8 cellular contexts compared by ENCODE assay signal in the genomic region with DNA sequence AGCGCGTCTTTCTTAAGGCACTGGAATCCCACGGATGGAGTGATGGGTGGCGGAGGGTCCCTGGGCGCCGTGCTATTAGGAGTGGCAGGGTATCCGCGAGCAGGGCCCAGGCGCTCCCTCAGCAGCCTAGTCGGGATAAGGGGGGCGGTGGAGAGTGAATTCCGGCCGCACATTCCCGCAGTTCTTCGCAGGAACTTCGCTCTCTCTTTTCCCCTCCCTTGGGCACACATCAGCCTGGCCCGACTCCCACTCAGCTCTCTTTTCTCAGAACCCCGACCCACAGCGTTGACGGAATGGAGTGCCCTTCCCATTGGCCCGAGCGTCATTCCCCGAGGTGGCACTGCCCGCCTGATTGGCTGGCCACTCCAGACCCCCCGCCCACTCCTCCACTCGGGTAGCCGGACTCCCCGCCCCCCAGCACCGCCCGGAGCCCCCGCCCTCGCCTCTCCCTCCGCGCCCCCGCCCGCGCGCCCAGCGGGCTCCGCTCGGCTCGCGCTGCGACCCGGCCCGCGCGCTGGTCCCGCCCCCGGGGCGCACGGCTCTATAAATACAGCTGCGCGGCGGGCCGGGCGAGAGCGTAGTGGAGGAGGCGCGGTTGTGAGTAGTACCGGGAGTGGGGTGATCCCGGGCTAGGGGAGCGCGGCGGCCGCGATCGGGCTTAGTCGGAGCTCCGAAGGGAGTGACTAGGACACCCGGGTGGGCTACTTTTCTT. TPM values are rescaled to one million over a fixed set of nuclear protein-coding genes. Genes with fewer than 3 reads are reported as not detected.
DNase-seq lines count a peak whose midpoint lies in the region; ATAC-seq and TF ChIP-seq lines count a peak whose summit lies in the region.

A gene with protein sequence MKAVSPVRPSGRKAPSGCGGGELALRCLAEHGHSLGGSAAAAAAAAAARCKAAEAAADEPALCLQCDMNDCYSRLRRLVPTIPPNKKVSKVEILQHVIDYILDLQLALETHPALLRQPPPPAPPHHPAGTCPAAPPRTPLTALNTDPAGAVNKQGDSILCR (plus strand): TSS at position 572 of the 712 bp plus-strand sequence. CDS start 385 bp downstream, outside the sequence.

- no peaks in the 10 kb centered on the region for H3K36me3 ChIP-seq in stomach

- TF ChIP-seq CTCF in stomach (IDR thresholded peaks at IDR 0.05), result no peak

- ATAC-seq in HG03469 (IDR thresholded peaks at IDR 0.05; ENCODE audit: unreplicated experiment) (no peak), HG02884 (IDR thresholded peaks at IDR 0.05; ENCODE audit: unreplicated experiment) (no peak), HG03378 (IDR thresholded peaks at IDR 0.05; ENCODE audit: unreplicated experiment) (no peak)

- DNase-seq in ELR (ENCODE audit: low read depth) (peak; percentile 76), NCI-H510A (lab: John Stamatoyannopoulos, UW) (peak; percentile 89), dermis blood vessel endothelial cell (peak; percentile 38), stomach (peak; percentile 89)

- TF ChIP-seq EP300 in stomach (IDR thresholded peaks at IDR 0.05), result no peak

- H3K4me3 ChIP-seq in stomach, result peak within 1 kb of the TSS; percentile 60 to 80 (median 71)

- H3K27me3 ChIP-seq in layer of hippocampus (ENCODE audit: control insufficient read depth, insufficient read depth, low read length), result no peaks in the 10 kb centered on the region
- peaks cover 0 to 59% (median 15%) of the 10 kb centered on the region in 3 donors for H3K27me3 ChIP-seq in stomach

- WGBS in stomach, 5 donors, result 1 to 7% (median 4%) methylated on average over 35 to 71 of the region's 71 CpGs

- peak in 2 of 4 donors; percentile 78 to 90 for TF ChIP-seq POLR2A in stomach (IDR thresholded peaks at IDR 0.05)

- H3K27ac ChIP-seq in layer of hippocampus (ENCODE audit: low read depth, low read length), result peak within 1 kb of the TSS; percentile 73
- H3K27ac ChIP-seq in stomach, result peak within 1 kb of the TSS; percentile 84 to 95 (median 92)

- intact Hi-C loops in stomach (cut with DNase I; ENCODE audit: low total_unique reads), result no loop called here

- H3K4me1 ChIP-seq in stomach, result peaks cover 0 to 32% (median 18%) of the 10 kb centered on the region in 4 donors

- no peaks in the 10 kb centered on the region for H3K9me3 ChIP-seq in stomach

RNA-seq across cellular contexts. Expression of the gene that starts here (rescaled TPM):
- total RNA-seq in dermis blood vessel endothelial cell, result 0.09 and 0.85 TPM in 2 replicates
- 10 to 100 TPM in 3 of 5 donors, 1 to 10 TPM in 1, not detected in 1; 5.3 to 86.5 (median 22.8) TPM for total RNA-seq in stomach
- polyA plus RNA-seq in stomach, result 10 to 100 TPM in 2 of 3 donors, 1 to 10 TPM in 1; 7.4 to 18.8 (median 18.2) TPM

Comparison
In these comparisons a context has a peak if more than half of its experiments do, and no peak if none do; other contexts are left out.
1. Peak in DNase-seq in dermis blood vessel endothelial cell; RNA of the gene not detected or under 1 TPM.
2. DNase-seq: peak in every context shown above with its lines; median percentile 89 in NCI-H510A; 89 in stomach; 76 in ELR; 38 in dermis blood vessel endothelial cell.